ENCODE assay signal across 8 cellular contexts in genomic region chr15:81256916-81257315, GRCh38.
DNase-seq lines count a peak whose midpoint lies in the region; ATAC-seq, FAIRE-seq and TF ChIP-seq lines count a peak whose summit lies in the region.

No MANE protein-coding gene starts in this region.

- no peaks in the 10 kb centered on the region for H3K4me1 ChIP-seq in A549
- H3K4me1 ChIP-seq in adrenal gland (replicated peaks in 1 of 2), result peaks cover 0 to 6% of the 10 kb centered on the region in 2 donors

- no peak overlapping the region for H3K27ac Mint-ChIP-seq in CD4-positive, alpha-beta T cell

- CTCF ChIA-PET in A549 (lab: Yijun Ruan, JAX), result interaction anchor here (1.3 to 4.0 kb wide), 3 partner anchors 10 to 101 kb away, joined by 6 to 30 read pairs (median 11); no protein-coding TSS in a partner anchor
- CTCF ChIA-PET in CD4-positive, alpha-beta T cell (lab: Charles Lee), result no interaction called here

- H3K9me3 ChIP-seq in A549, result no peaks in the 10 kb centered on the region
- no peaks in the 10 kb centered on the region for H3K9me3 ChIP-seq in adrenal gland (replicated peaks in 1 of 3)
- H3K9me3 ChIP-seq in CD4-positive, alpha-beta T cell (ENCODE audit: control insufficient read depth, low read length), result no peaks in the 10 kb centered on the region

- no peak overlapping the region for H3K4me3 Mint-ChIP-seq in CD4-positive, alpha-beta T cell

- H3K4me3 ChIP-seq in A549 (no peak overlapping the region), adrenal gland (no peak overlapping the region)

- TF ChIP-seq RAD21 in A549 (conservative IDR thresholded peaks at IDR 0.05 in 1 of 2, IDR thresholded peaks at IDR 0.05 in 1 of 2), result peak in 1 of 2 experiments; percentile 14; a peak in 1 of 5 replicates

- intact Hi-C loops in adrenal gland (cut with DNase I), result no loop called here
- intact Hi-C loops in CD4-positive, alpha-beta T cell (cut with DNase I, micrococcal nuclease), result no loop called here

- H3K4me1 Mint-ChIP-seq in CD4-positive, alpha-beta T cell (ENCODE audit: low read depth), result no peaks in the 10 kb centered on the region

- H3K27me3 ChIP-seq in adrenal gland, result peaks cover 13% of the 10 kb centered on the region
- H3K27me3 ChIP-seq in CD4-positive, alpha-beta T cell (ENCODE audit: control insufficient read depth, insufficient read depth, low read length), result peaks cover 10% of the 10 kb centered on the region

- H3K27ac ChIP-seq in A549 (no peak overlapping the region), adrenal gland (no peak overlapping the region)
- no peak overlapping the region for H3K27ac ChIP-seq in CD4-positive, alpha-beta T cell (ENCODE audit: low read depth, low read length)

- TF ChIP-seq CTCF in A549 (IDR thresholded peaks at IDR 0.05), result peak; percentile 30; the same call in 2 of the 3 replicates
- TF ChIP-seq CTCF in adrenal gland (IDR thresholded peaks at IDR 0.05), result peak in 5 of 6 experiments; percentile 15 to 46 (median 32)
- no peak for TF ChIP-seq CTCF in CD4-positive, alpha-beta T cell (IDR thresholded peaks at IDR 0.05)

- WGBS in A549 (ENCODE audit: missing lambda C conversion rate), result 2% methylated on average over 1 of the region's 1 CpG
- WGBS in adrenal gland, 4 donors, result 24 to 49% (median 34%) methylated on average over 1 of the region's 1 CpG

- no peak for TF ChIP-seq EP300 in A549 (IDR thresholded peaks at IDR 0.05)

- H3K4me2 ChIP-seq in A549, result no peak overlapping the region

- DNase-seq in A549 (ENCODE audit: low read depth in 1 of 2, low spot score in 1 of 2) (peak in 1 of 2 experiments; percentile 31), HPDE6-E6E7 (ENCODE audit: extremely low spot score) (peak; percentile 34), adrenal gland (no peak), iris pigment epithelial cell (ENCODE audit: low read depth) (peak; percentile 56), NCI-H2227 (lab: John Stamatoyannopoulos, UW; ENCODE audit: unreplicated experiment) (no peak)
- no peak for DNase-seq in CD4-positive, alpha-beta T cell

- POLR2A ChIA-PET in A549 (lab: Yijun Ruan, JAX), result no interaction called here
- POLR2A ChIA-PET in CD4-positive, alpha-beta T cell (lab: Charles Lee), result no interaction called here

- peaks cover 23% of the 10 kb centered on the region for H3K27me3 Mint-ChIP-seq in CD4-positive, alpha-beta T cell

- H3K36me3 ChIP-seq in adrenal gland (replicated peaks in 1 of 2), result no peaks in the 10 kb centered on the region

- H3K9me3 Mint-ChIP-seq in CD4-positive, alpha-beta T cell, result no peaks in the 10 kb centered on the region

- TF ChIP-seq POLR2A in A549 (IDR thresholded peaks at IDR 0.05; ENCODE audit: low read length), result no peak
- TF ChIP-seq POLR2A in adrenal gland (IDR thresholded peaks at IDR 0.05), result no peak

- no peaks in the 10 kb centered on the region for H3K36me3 Mint-ChIP-seq in CD4-positive, alpha-beta T cell (ENCODE audit: low read depth)

- ATAC-seq in A549, result peak; percentile 46; a peak in 2 of 6 replicates
- no peak for ATAC-seq in GM18861 (IDR thresholded peaks at IDR 0.05; ENCODE audit: unreplicated experiment)
- ATAC-seq in HG03442 (IDR thresholded peaks at IDR 0.05; ENCODE audit: unreplicated experiment), result no peak
- no peak for ATAC-seq in CD4-positive, alpha-beta T cell (ENCODE audit: poor library complexity)

- FAIRE-seq in A549 (lab: Jason Lieb, UNC), result no peak

TF ChIP-seq in A549, 52 proteins besides CTCF, POLR2A, EP300 and RAD21:
- TF ChIP-seq ESRRA (IDR thresholded peaks at IDR 0.05; ENCODE audit: borderline replicate concordance, low read length) (no peak), SMC3 (IDR thresholded peaks at IDR 0.05) (peak; percentile 34; the same call in 2 of the 3 replicates)

Comparison
In these comparisons a context has a peak if more than half of its experiments do, and no peak if none do; other contexts are left out.
1. ATAC-seq: peak in A549 (2 of 2); none in GM18861 (single experiment), HG03442 (single experiment) and CD4-positive, alpha-beta T cell (single experiment).
2. DNase-seq: peak in HPDE6-E6E7 (single experiment) and iris pigment epithelial cell (single experiment); none in adrenal gland (0 of 7), NCI-H2227 (single experiment) and CD4-positive, alpha-beta T cell (0 of 10).